Comparison of ENCODE assay signal across 7 cellular contexts in genomic region chr1:246932366-246932700, GRCh38. TPM values are rescaled to one million over a fixed set of nuclear protein-coding genes. Genes with fewer than 3 reads are reported as not detected.
A peak's percentile ranks its signal among the peaks of the same experiment; 100 is the strongest.
DNase-seq lines count a peak whose midpoint lies in the region; ATAC-seq, FAIRE-seq and TF ChIP-seq lines count a peak whose summit lies in the region.

No MANE protein-coding gene starts in this region.

- FAIRE-seq in GM19239 (lab: Jason Lieb, UNC), result no peak

- no peak for ATAC-seq in activated naive CD8-positive, alpha-beta T cell treated with anti-CD3 and anti-CD28 coated beads, Interleukin-2, amount 10 ng/mL, durations not matched to agents 7 days and 5 days (ENCODE audit: low read depth)
- no peak for ATAC-seq in HG03196 (IDR thresholded peaks at IDR 0.05; ENCODE audit: unreplicated experiment)

- H3K9me3 Mint-ChIP-seq in activated naive CD8-positive, alpha-beta T cell treated with anti-CD3 and anti-CD28 coated beads, Interleukin-2, amount 10 ng/mL, durations not matched to agents 7 days and 5 days, result no peaks in the 10 kb centered on the region
- H3K9me3 Mint-ChIP-seq in immature natural killer cell, result no peaks in the 10 kb centered on the region

- peaks cover 9% of the 10 kb centered on the region for H3K36me3 ChIP-seq in HUES6 (ENCODE audit: control insufficient read depth, insufficient read depth, low read length)
- H3K36me3 ChIP-seq in stomach, result peaks cover 0 to 14% (median 3%) of the 10 kb centered on the region in 4 donors

- TF ChIP-seq POLR2A in stomach (IDR thresholded peaks at IDR 0.05), result no peak

- H3K9ac ChIP-seq in HUES6 (ENCODE audit: low read length), result peak overlapping the region; percentile 99

- peak overlapping the region; percentile 100 for H3K4me3 ChIP-seq in HUES6 (ENCODE audit: low read depth, low read length)
- H3K4me3 ChIP-seq in stomach, result peak overlapping the region; percentile 95 to 99 (median 98)

- no peaks in the 10 kb centered on the region for H3K9me3 ChIP-seq in HUES6 (ENCODE audit: control insufficient read depth, insufficient read depth, low read depth, low read length)
- H3K9me3 ChIP-seq in stomach, result no peaks in the 10 kb centered on the region

- H3K27ac Mint-ChIP-seq in activated naive CD8-positive, alpha-beta T cell treated with anti-CD3 and anti-CD28 coated beads, Interleukin-2, amount 10 ng/mL, durations not matched to agents 7 days and 5 days, result peak overlapping the region; percentile 96
- H3K27ac Mint-ChIP-seq in immature natural killer cell, result peak overlapping the region; percentile 70 to 95 (median 93)

- POLR2A ChIA-PET in activated naive CD8-positive, alpha-beta T cell treated with anti-CD3 and anti-CD28 coated beads, Interleukin-2, amount 10 ng/mL, durations not matched to agents 7 days and 5 days (lab: Charles Lee), result interaction anchor here (0.7 to 2.1 kb wide), 4 partner anchors 8 to 405 kb away, joined by 3 to 6 read pairs (median 4); partner anchors contain the start of gene ZNF670

- H3K4me1 ChIP-seq in HUES6 (ENCODE audit: control insufficient read depth, insufficient read depth, low read length) (no peaks in the 10 kb centered on the region), stomach (peaks cover 16 to 42% (median 30%) of the 10 kb centered on the region in 4 donors)

- H3K27me3 Mint-ChIP-seq in activated naive CD8-positive, alpha-beta T cell treated with anti-CD3 and anti-CD28 coated beads, Interleukin-2, amount 10 ng/mL, durations not matched to agents 7 days and 5 days, result peaks cover 7% of the 10 kb centered on the region
- H3K27me3 Mint-ChIP-seq in immature natural killer cell (ENCODE audit: low read depth in 3 of 3), result peaks cover 4 to 22% (median 11%) of the 10 kb centered on the region in 3 donors

- intact Hi-C loops in stomach (cut with DNase I; ENCODE audit: low total_unique reads), result no loop called here

- H3K4me3 Mint-ChIP-seq in activated naive CD8-positive, alpha-beta T cell treated with anti-CD3 and anti-CD28 coated beads, Interleukin-2, amount 10 ng/mL, durations not matched to agents 7 days and 5 days, result peak overlapping the region; percentile 93
- peak overlapping the region; percentile 90 to 96 (median 93) for H3K4me3 Mint-ChIP-seq in immature natural killer cell

- H3K36me3 Mint-ChIP-seq in activated naive CD8-positive, alpha-beta T cell treated with anti-CD3 and anti-CD28 coated beads, Interleukin-2, amount 10 ng/mL, durations not matched to agents 7 days and 5 days, result peaks cover 18% of the 10 kb centered on the region
- peaks cover 0 to 4% (median 0%) of the 10 kb centered on the region in 3 donors for H3K36me3 Mint-ChIP-seq in immature natural killer cell

- H3K27me3 ChIP-seq in HUES6 (ENCODE audit: control insufficient read depth, insufficient read depth, low read length), result no peaks in the 10 kb centered on the region
- no peaks in the 10 kb centered on the region for H3K27me3 ChIP-seq in stomach

- WGBS in stomach, 5 donors, result 8 to 15% (median 11%) methylated on average over 8 of the region's 8 CpGs

- DNase-seq in activated naive CD8-positive, alpha-beta T cell treated with anti-CD3 and anti-CD28 coated beads, Interleukin-2, amount 10 ng/mL, durations not matched to agents 7 days and 5 days, result no peak
- DNase-seq in immature natural killer cell (no peak), stomach (no peak), GM19239 (ENCODE audit: insufficient read length, low spot score) (no peak), activated gamma-delta T cell (lab: John Stamatoyannopoulos, UW) (no peak)

- H3K27ac ChIP-seq in HUES6 (ENCODE audit: low read depth, low read length) (peak overlapping the region; percentile 93; the same call in 1 of the 2 replicates), stomach (peak overlapping the region; percentile 96 to 100 (median 97))

- no peak for TF ChIP-seq CTCF in stomach (IDR thresholded peaks at IDR 0.05)

- TF ChIP-seq EP300 in stomach (IDR thresholded peaks at IDR 0.05), result no peak

- H3K4me1 Mint-ChIP-seq in activated naive CD8-positive, alpha-beta T cell treated with anti-CD3 and anti-CD28 coated beads, Interleukin-2, amount 10 ng/mL, durations not matched to agents 7 days and 5 days, result peaks cover 23% of the 10 kb centered on the region
- peaks cover 26 to 38% of the 10 kb centered on the region in 2 donors for H3K4me1 Mint-ChIP-seq in immature natural killer cell

RNA-seq across cellular contexts. Expression of gene AHCTF1, which starts 0.6 kb away (rescaled TPM):
- total RNA-seq in activated naive CD8-positive, alpha-beta T cell treated with anti-CD3 and anti-CD28 coated beads, Interleukin-2, amount 10 ng/mL, durations not matched to agents 7 days and 5 days, result 10 to 100 TPM; 35.8 to 36.6 TPM
- polyA plus RNA-seq in immature natural killer cell, result 10 to 100 TPM in 1 of 3 donors, 1 to 10 TPM in 2; 7.1 to 15.4 (median 7.4) TPM
- 10 to 100 TPM; 22.3 to 49.0 (median 35.0) TPM for total RNA-seq in stomach
- polyA plus RNA-seq in stomach, result 1 to 10 TPM; 5.9 to 6.4 (median 6.0) TPM
